ENCODE assay signal across 13 cellular contexts in the genomic region with DNA sequence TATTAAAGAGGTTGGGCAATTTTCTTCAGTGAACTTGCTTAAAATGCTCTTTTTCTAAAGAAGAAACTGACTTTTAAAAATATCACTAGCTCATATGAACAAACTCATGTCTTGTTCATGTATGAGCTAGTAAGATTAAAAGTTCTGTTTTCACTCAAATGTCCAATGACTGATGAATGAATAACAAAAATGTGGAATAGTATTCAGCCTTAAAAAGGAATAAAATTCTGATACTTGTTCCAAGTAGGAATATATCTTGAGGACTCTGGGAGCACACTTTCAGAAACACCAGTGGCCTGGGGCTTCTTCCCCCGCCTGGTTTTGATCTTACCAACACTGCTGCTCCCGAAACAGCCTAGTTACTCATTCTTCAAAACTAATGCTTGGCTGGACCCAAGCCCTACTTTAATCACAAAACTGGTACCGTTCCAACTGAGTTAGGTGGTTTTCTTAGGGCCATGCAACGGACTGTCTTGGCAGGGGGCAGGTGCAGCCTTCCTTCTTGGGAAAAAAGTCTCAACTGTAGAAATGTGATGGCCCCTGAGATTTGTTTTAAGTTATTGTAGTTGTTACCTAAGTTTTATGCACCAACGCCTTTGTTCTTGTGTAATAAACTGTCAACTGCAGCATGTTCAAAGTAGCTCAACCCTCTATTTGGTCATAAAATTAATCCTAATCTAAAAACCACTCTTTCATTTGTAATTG.
DNase-seq lines count a peak whose midpoint lies in the region; ATAC-seq and TF ChIP-seq lines count a peak whose summit lies in the region.
"Had no signal": no experiment of that assay in that cellular context is flagged by ENCODE, and none has a peak within 500 bp of the region (broad histone marks: within the 10 kb centered on the region; RNA-seq: fewer than 3 reads in every experiment).

No MANE protein-coding gene starts in this region.

- H3K4me3 ChIP-seq in PC-3 (ENCODE audit: low read length) (peak overlapping the region; percentile 11; the same call in 1 of the 2 replicates), coronary artery (no peak overlapping the region), mucosa of rectum (ENCODE audit: low read length in 2 of 2) (no peak overlapping the region), transverse colon (no peak overlapping the region)
- H3K4me3 ChIP-seq: cardiac muscle cell had no signal

- peak; percentile 7; the same call in 1 of the 2 replicates for ATAC-seq in PC-3
- ATAC-seq in HG03139 (IDR thresholded peaks at IDR 0.05; ENCODE audit: unreplicated experiment): no peak
- ATAC-seq in HG03571 (IDR thresholded peaks at IDR 0.05; ENCODE audit: unreplicated experiment): no peak
- ATAC-seq: activated CD4-positive, alpha-beta T cell treated with anti-CD3 and anti-CD28 coated beads for 36 hours; activated T-helper 17 cell treated with anti-CD3 and anti-CD28 coated beads, Interleukin-2, amount 50 U/mL, for 72 hours; stimulated activated effector memory CD8-positive, alpha-beta T cell treated with anti-CD3 and anti-CD28 coated beads, Interleukin-12 subunit alpha, Interleukin-12 subunit beta, amount 100 ng/mL, for 72 hours had no signal

- H3K9me3 ChIP-seq in PC-3 (ENCODE audit: low read length): no peaks in the 10 kb centered on the region
- H3K9me3 ChIP-seq in mucosa of rectum (ENCODE audit: control insufficient read depth in 2 of 2, low read length in 2 of 2): no peaks in the 10 kb centered on the region
- H3K9me3 ChIP-seq in transverse colon: no peaks in the 10 kb centered on the region

- 37 to 61% methylated on average over 2 to 5 of the region's 5 CpGs for WGBS in transverse colon (ENCODE audit: low coverage in 1 of 2), 2 donors

- TF ChIP-seq EP300 in transverse colon (IDR thresholded peaks at IDR 0.05; ENCODE audit: low read depth): no peak

- H4K20me1 ChIP-seq in PC-3 (ENCODE audit: low read length): no peaks in the 10 kb centered on the region

- H2AFZ ChIP-seq in PC-3 (ENCODE audit: low read length): no peak overlapping the region

- CTCF ChIA-PET in PC-3 (lab: Charles Lee): no interaction called here

- peak overlapping the region; percentile 76 for H3K4me2 ChIP-seq in PC-3 (ENCODE audit: low read length)

- H3K36me3 ChIP-seq in PC-3 (ENCODE audit: low read depth, low read length) (no peaks in the 10 kb centered on the region), mucosa of rectum (ENCODE audit: control insufficient read depth in 2 of 2, insufficient read depth in 2 of 2, low read length in 2 of 2) (no peaks in the 10 kb centered on the region), transverse colon (no peaks in the 10 kb centered on the region)
- H3K36me3 ChIP-seq: cardiac muscle cell had no signal

- H3K9ac ChIP-seq in PC-3 (ENCODE audit: low read length): peak overlapping the region; percentile 12; the same call in 1 of the 2 replicates
- H3K9ac ChIP-seq in mucosa of rectum (ENCODE audit: low read depth in 1 of 2, low read length in 2 of 2): peak overlapping the region in 1 of 2 donors; percentile 3

- no peak for TF ChIP-seq POLR2A in transverse colon (IDR thresholded peaks at IDR 0.05)

- H3K9me2 ChIP-seq in PC-3 (replicated peaks; ENCODE audit: low read length): no peaks in the 10 kb centered on the region

- H3K27ac ChIP-seq in PC-3 (ENCODE audit: low read length): peak overlapping the region; percentile 71
- peak overlapping the region; percentile 71 to 73 for H3K27ac ChIP-seq in coronary artery
- peak overlapping the region; percentile 40 to 69 for H3K27ac ChIP-seq in mucosa of rectum (ENCODE audit: low read depth in 2 of 2, low read length in 2 of 2)
- H3K27ac ChIP-seq in transverse colon: peak overlapping the region; percentile 70 to 77 (median 74)
- H3K27ac ChIP-seq: cardiac muscle cell had no signal

- peaks cover 41% of the 10 kb centered on the region for H3K4me1 ChIP-seq in PC-3 (ENCODE audit: insufficient read depth, low read length)
- H3K4me1 ChIP-seq in mucosa of rectum (ENCODE audit: control insufficient read depth in 2 of 2, insufficient read depth in 2 of 2, low read length in 2 of 2): peaks cover 19 to 36% of the 10 kb centered on the region in 2 donors
- peaks cover 21 to 37% (median 29%) of the 10 kb centered on the region in 4 donors for H3K4me1 ChIP-seq in transverse colon

- BruUV-seq in PC-3 (replicated peaks; lab: Mats Ljungman, UMichigan): no TSS peak

- POLR2A ChIA-PET in PC-3 (lab: Charles Lee; ENCODE audit: unreplicated experiment): no interaction called here

- intact Hi-C loops in PC-3 (cut with micrococcal nuclease) (loop anchor here (2.0 to 10.0 kb wide), 3 partner anchors 29 to 203 kb away; no protein-coding TSS in a partner anchor), transverse colon (cut with DNase I; ENCODE audit: low total_unique reads) (no loop called here)

- no peaks in the 10 kb centered on the region for H3K27me3 ChIP-seq in PC-3 (ENCODE audit: low read length)
- H3K27me3 ChIP-seq in mucosa of rectum (ENCODE audit: control insufficient read depth in 2 of 2, insufficient read depth in 2 of 2, low read length in 2 of 2): no peaks in the 10 kb centered on the region
- no peaks in the 10 kb centered on the region for H3K27me3 ChIP-seq in transverse colon
- H3K27me3 ChIP-seq: cardiac muscle cell had no signal

- H3F3A ChIP-seq in PC-3 (ENCODE audit: low read length, unreplicated experiment): no peaks in the 10 kb centered on the region

- DNase-seq in PC-3 (peak; percentile 85), coronary artery (ENCODE audit: low spot score) (no peak), transverse colon (peak; percentile 40), ACHN (no peak)
- DNase-seq: activated CD4-positive, alpha-beta T cell treated with anti-CD3 and anti-CD28 coated beads for 36 hours; islet precursor cell; NCI-H146 had no signal

- no peak for TF ChIP-seq CTCF in PC-3 (conservative IDR thresholded peaks at IDR 0.05; ENCODE audit: low read depth, low read length)
- no peak for TF ChIP-seq CTCF in coronary artery (IDR thresholded peaks at IDR 0.05)
- TF ChIP-seq CTCF in transverse colon (IDR thresholded peaks at IDR 0.05): no peak

- in situ Hi-C loops in transverse colon (cut with MboI; ENCODE audit: low pct_ligation_motif_present in 1 of 4, low pct_unique_long_range_greater_than_20kb in 1 of 4, low sequenced_read_pairs in 3 of 4) (no loop called here), ACHN (cut with HindIII; ENCODE audit: low pct_ligation_motif_present, low pct_unique_long_range_greater_than_20kb, low sequenced_read_pairs) (no loop called here)

- no peaks in the 10 kb centered on the region for H3K79me2 ChIP-seq in PC-3 (ENCODE audit: low read length)

Comparison
In these comparisons a context has a peak if more than half of its experiments do, and no peak if none do; other contexts are left out.
1. DNase-seq: peak in PC-3 (single experiment) and transverse colon (single experiment); none in coronary artery (single experiment) and ACHN (single experiment).
2. Peak in every context shown above with its lines, with median percentiles within 50 percentile points of each other: H3K27ac ChIP-seq.